9 cellular contexts compared by ENCODE assay signal in the genomic region with DNA sequence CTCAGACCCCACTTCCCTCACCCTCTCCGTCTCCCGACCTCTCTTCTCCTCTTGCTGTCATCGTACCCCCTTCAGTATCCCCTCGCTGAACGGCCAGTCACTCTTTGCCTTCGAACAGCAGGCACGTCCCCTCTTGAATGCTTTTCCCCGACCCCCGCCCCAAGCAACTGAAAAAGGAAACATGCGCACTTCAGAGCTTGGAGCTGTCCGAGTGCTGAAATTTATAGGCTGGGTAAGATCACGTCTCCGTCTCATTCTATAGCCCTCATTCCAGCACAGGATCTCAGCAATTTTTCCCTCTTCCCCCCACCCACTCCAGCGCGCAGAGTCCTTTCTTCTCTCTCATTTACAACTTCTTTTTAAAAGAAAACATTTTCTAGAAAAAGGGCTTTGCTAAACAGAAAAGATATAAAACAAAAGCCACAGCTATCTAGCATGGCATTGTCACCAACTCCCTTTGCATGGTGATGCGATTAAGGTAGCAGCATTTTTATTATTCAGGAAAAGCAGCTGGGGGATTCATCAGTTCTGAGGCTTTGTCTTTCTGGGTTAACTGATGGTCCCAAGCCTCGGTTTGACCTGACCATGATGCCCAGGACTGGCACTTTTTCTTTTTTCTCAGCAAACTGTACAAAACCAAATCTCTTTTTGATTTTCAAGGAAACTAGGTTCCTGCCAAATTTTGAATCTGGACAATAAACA. TPM values are rescaled to one million over a fixed set of nuclear protein-coding genes. Genes with fewer than 3 reads are reported as not detected.
DNase-seq lines count a peak whose midpoint lies in the region; ATAC-seq and TF ChIP-seq lines count a peak whose summit lies in the region.
"Had no signal": no experiment of that assay in that cellular context is flagged by ENCODE, and none has a peak within 500 bp of the region (broad histone marks: within the 10 kb centered on the region; RNA-seq: fewer than 3 reads in every experiment).

A gene (plus strand): TSS at position 249 of the 702 bp plus-strand sequence. CDS start 522 bp downstream, outside the sequence.

- H3K4me1 ChIP-seq in PC-3 (ENCODE audit: insufficient read depth, low read length) = peaks cover 11% of the 10 kb centered on the region; the same call in 1 of the 2 replicates

- H3K36me3 ChIP-seq in PC-3 (ENCODE audit: low read depth, low read length) = no peaks in the 10 kb centered on the region

- H3K79me2 ChIP-seq in PC-3 (ENCODE audit: low read length) = no peaks in the 10 kb centered on the region

- no peaks in the 10 kb centered on the region for H3K4me1 Mint-ChIP-seq in activated T-helper 2 cell treated with anti-CD3 and anti-CD28 coated beads, Interferon-gamma antibody, Interleukin-2, Interleukin-4, amounts not matched to agents 10 μg/mL and 5 μg/mL and 100 μg/mL, durations not matched to agents 14 hours and 24 hours and 36 hours (ENCODE audit: low read depth)

- no peak within 1 kb of the TSS for H3K27ac ChIP-seq in PC-3 (ENCODE audit: low read length)

- CTCF ChIA-PET in PC-3 (lab: Charles Lee) = interaction anchor here (0.9 kb wide), 1 partner anchor 222 kb away, joined by 4 read pairs; no protein-coding TSS in a partner anchor

- no peaks in the 10 kb centered on the region for H3K27me3 ChIP-seq in PC-3 (ENCODE audit: low read length)

- H3F3A ChIP-seq in PC-3 (ENCODE audit: low read length, unreplicated experiment) = no peaks in the 10 kb centered on the region

- peak; percentile 14 to 47 for DNase-seq in NCI-H524 (lab: John Stamatoyannopoulos, UW)
- no peak for DNase-seq in NCI-H524 treated with DMSO at 0.1 percent for 48 hours (lab: John Stamatoyannopoulos, UW)
- DNase-seq in PC-3 = peak; percentile 35
- peak; percentile 27 for DNase-seq in fibroblast of villous mesenchyme (ENCODE audit: low read depth)
- no peak for DNase-seq in skeletal muscle cell (ENCODE audit: low read depth)
- DNase-seq in GDM1 (lab: John Stamatoyannopoulos, UW) = no peak
- no peak for DNase-seq in activated T-helper 2 cell treated with anti-CD3 and anti-CD28 coated beads, Interferon-gamma antibody, Interleukin-2, Interleukin-4, amounts not matched to agents 10 μg/mL and 5 μg/mL and 100 μg/mL, durations not matched to agents 14 hours and 24 hours and 36 hours (ENCODE audit: low spot score)

- no peak within 1 kb of the TSS for H3K4me2 ChIP-seq in PC-3 (ENCODE audit: low read length)

- H3K9me3 Mint-ChIP-seq in activated T-helper 2 cell treated with anti-CD3 and anti-CD28 coated beads, Interferon-gamma antibody, Interleukin-2, Interleukin-4, amounts not matched to agents 10 μg/mL and 5 μg/mL and 100 μg/mL, durations not matched to agents 14 hours and 24 hours and 36 hours = no peaks in the 10 kb centered on the region

- no peak within 1 kb of the TSS for H3K4me3 Mint-ChIP-seq in activated T-helper 2 cell treated with anti-CD3 and anti-CD28 coated beads, Interferon-gamma antibody, Interleukin-2, Interleukin-4, amounts not matched to agents 10 μg/mL and 5 μg/mL and 100 μg/mL, durations not matched to agents 14 hours and 24 hours and 36 hours (ENCODE audit: low read depth)
- H3K4me3 Mint-ChIP-seq: B cell had no signal

- H4K20me1 ChIP-seq in PC-3 (ENCODE audit: low read length) = no peaks in the 10 kb centered on the region

- peaks cover 2% of the 10 kb centered on the region for H3K27me3 Mint-ChIP-seq in activated T-helper 2 cell treated with anti-CD3 and anti-CD28 coated beads, Interferon-gamma antibody, Interleukin-2, Interleukin-4, amounts not matched to agents 10 μg/mL and 5 μg/mL and 100 μg/mL, durations not matched to agents 14 hours and 24 hours and 36 hours (ENCODE audit: low read depth)
- H3K27me3 Mint-ChIP-seq: B cell had no signal

- H3K4me3 ChIP-seq in PC-3 (ENCODE audit: low read length) = no peak within 1 kb of the TSS
- H3K4me3 ChIP-seq in fibroblast of villous mesenchyme (ENCODE audit: low read depth, low read length) = no peak within 1 kb of the TSS
- peak within 1 kb of the TSS; percentile 41 for H3K4me3 ChIP-seq in skeletal muscle cell (ENCODE audit: low read depth, low read length)

- H3K9me2 ChIP-seq in PC-3 (replicated peaks; ENCODE audit: low read length) = no peaks in the 10 kb centered on the region

- no peaks in the 10 kb centered on the region for H3K9me3 ChIP-seq in PC-3 (ENCODE audit: low read length)

- H3K9ac ChIP-seq in PC-3 (ENCODE audit: low read length) = no peak within 1 kb of the TSS

- no TSS peak for BruUV-seq in PC-3 (replicated peaks; lab: Mats Ljungman, UMichigan)

- no peak for TF ChIP-seq CTCF in PC-3 (conservative IDR thresholded peaks at IDR 0.05; ENCODE audit: low read depth, low read length)
- no peak for TF ChIP-seq CTCF in fibroblast of villous mesenchyme (IDR thresholded peaks at IDR 0.05; ENCODE audit: insufficient read depth, low read depth, low read length)

- H3K36me3 Mint-ChIP-seq in activated T-helper 2 cell treated with anti-CD3 and anti-CD28 coated beads, Interferon-gamma antibody, Interleukin-2, Interleukin-4, amounts not matched to agents 10 μg/mL and 5 μg/mL and 100 μg/mL, durations not matched to agents 14 hours and 24 hours and 36 hours (ENCODE audit: low read depth) = no peaks in the 10 kb centered on the region

- no peak within 1 kb of the TSS for H3K27ac Mint-ChIP-seq in activated T-helper 2 cell treated with anti-CD3 and anti-CD28 coated beads, Interferon-gamma antibody, Interleukin-2, Interleukin-4, amounts not matched to agents 10 μg/mL and 5 μg/mL and 100 μg/mL, durations not matched to agents 14 hours and 24 hours and 36 hours
- H3K27ac Mint-ChIP-seq: B cell had no signal

- H2AFZ ChIP-seq in PC-3 (ENCODE audit: low read length) = no peak within 1 kb of the TSS

- intact Hi-C loops in PC-3 (cut with micrococcal nuclease) = loop anchor here (5.0 kb wide), 2 partner anchors 432 to 477 kb away; no protein-coding TSS in a partner anchor
- intact Hi-C loops in activated T-helper 2 cell treated with anti-CD3 and anti-CD28 coated beads, Interferon-gamma antibody, Interleukin-2, Interleukin-4, amounts not matched to agents 10 μg/mL and 5 μg/mL and 100 μg/mL, durations not matched to agents 14 hours and 24 hours and 36 hours (cut with micrococcal nuclease) = loop anchor here (5.0 kb wide), 1 partner anchor 487 kb away; no protein-coding TSS in a partner anchor

- POLR2A ChIA-PET in PC-3 (lab: Charles Lee; ENCODE audit: unreplicated experiment) = no interaction called here

- no peak for ATAC-seq in PC-3
- ATAC-seq in HG03097 (IDR thresholded peaks at IDR 0.05; ENCODE audit: low FRiP score, unreplicated experiment) = no peak

RNA-seq across cellular contexts. Expression of the gene that starts here (rescaled TPM):
- total RNA-seq in PC-3 (2014; rRNA removed) (not detected in 2 replicates), fibroblast of villous mesenchyme (0.32 TPM in 1 of 2 replicates, not detected in the other)
- not detected in 2 replicates for total RNA-seq in activated T-helper 2 cell treated with anti-CD3 and anti-CD28 coated beads, Interferon-gamma antibody, Interleukin-2, Interleukin-4, amounts not matched to agents 10 μg/mL and 5 μg/mL and 100 μg/mL, durations not matched to agents 14 hours and 24 hours and 36 hours
- total RNA-seq: B cell had no signal

Comparison
In these comparisons a context has a peak if more than half of its experiments do, and no peak if none do; other contexts are left out.
1. DNase-seq: peak in NCI-H524 (2 of 2); none in NCI-H524 treated with DMSO at 0.1 percent for 48 hours (single experiment), skeletal muscle cell (single experiment), GDM1 (single experiment) and activated T-helper 2 cell treated with anti-CD3 and anti-CD28 coated beads, Interferon-gamma antibody, Interleukin-2, Interleukin-4, amounts not matched to agents 10 μg/mL and 5 μg/mL and 100 μg/mL, durations not matched to agents 14 hours and 24 hours and 36 hours (single experiment).
2. Peak in DNase-seq in PC-3; RNA of the gene not detected or under 1 TPM.
3. Peak in DNase-seq in fibroblast of villous mesenchyme; RNA of the gene not detected or under 1 TPM.